13 cellular contexts compared by ENCODE assay signal in genomic region chr12:113325938-113326337, GRCh38. TPM values are rescaled to one million over a fixed set of nuclear protein-coding genes. Genes with fewer than 3 reads are reported as not detected.
DNase-seq lines count a peak whose midpoint lies in the region; ATAC-seq, FAIRE-seq and TF ChIP-seq lines count a peak whose summit lies in the region.
"Had no signal": no experiment of that assay in that cellular context is flagged by ENCODE, and none has a peak within 500 bp of the region (broad histone marks: within the 10 kb centered on the region; RNA-seq: fewer than 3 reads in every experiment).

No MANE protein-coding gene starts in this region.

- H3K27me3 ChIP-seq in SK-N-SH (ENCODE audit: insufficient read depth) (no peaks in the 10 kb centered on the region), pancreas (no peaks in the 10 kb centered on the region), osteoblast (ENCODE audit: insufficient read depth, low read length) (no peaks in the 10 kb centered on the region)

- no peak for TF ChIP-seq CTCF in SK-N-SH (IDR thresholded peaks at IDR 0.05)
- no peak for TF ChIP-seq CTCF in pancreas (IDR thresholded peaks at IDR 0.05)
- TF ChIP-seq CTCF in osteoblast (IDR thresholded peaks at IDR 0.05; ENCODE audit: extremely low read depth, low read depth, low read length) = no peak

- H4K20me1 ChIP-seq in SK-N-SH (ENCODE audit: insufficient read depth) (no peaks in the 10 kb centered on the region), osteoblast (ENCODE audit: insufficient read depth, low read length) (no peaks in the 10 kb centered on the region)

- CTCF ChIA-PET in SK-N-SH (lab: Yijun Ruan, JAX) = no interaction called here

- FAIRE-seq in pancreas (lab: Jason Lieb, UNC) (no peak), GM12892 (lab: Jason Lieb, UNC) (no peak), HTR-8/SVneo (lab: Jason Lieb, UNC) (no peak)

- WGBS in SK-N-SH (ENCODE audit: low lambda C conversion rate) = 39% methylated on average over 3 of the region's 3 CpGs
- 22 to 28% methylated on average over 3 of the region's 3 CpGs for WGBS in pancreas, 2 donors

- no peak overlapping the region for H3K9ac ChIP-seq in SK-N-SH

- peaks cover 0 to 5% of the 10 kb centered on the region in 2 experiments for H3K36me3 ChIP-seq in SK-N-SH (replicated peaks in 1 of 2; ENCODE audit: control insufficient read depth in 1 of 2, insufficient read depth in 2 of 2, low read length in 1 of 2)
- H3K36me3 ChIP-seq in pancreas = peaks cover 0 to 6% (median 0%) of the 10 kb centered on the region in 3 donors
- H3K36me3 ChIP-seq in osteoblast (ENCODE audit: insufficient read depth, low read length) = peaks cover 3% of the 10 kb centered on the region
- H3K36me3 ChIP-seq: WERI-Rb-1 had no signal

- no peak for TF ChIP-seq EP300 in SK-N-SH (IDR thresholded peaks at IDR 0.05; ENCODE audit: borderline replicate concordance in 1 of 2, low read depth in 1 of 2, low read length in 1 of 2)

- H3K4me3 ChIP-seq in SK-N-SH (ENCODE audit: low read depth in 2 of 2, low read length in 1 of 2) = no peak overlapping the region
- H3K4me3 ChIP-seq in pancreas = no peak overlapping the region
- H3K4me3 ChIP-seq in osteoblast (ENCODE audit: insufficient read depth, low read length) = no peak overlapping the region

- no peak overlapping the region for H3K27ac ChIP-seq in SK-N-SH (ENCODE audit: low read depth in 2 of 2, low read length in 1 of 2)
- no peak overlapping the region for H3K27ac ChIP-seq in pancreas
- no peak overlapping the region for H3K27ac ChIP-seq in osteoblast (ENCODE audit: low read depth, low read length)
- H3K27ac ChIP-seq: WERI-Rb-1 had no signal

- H3K79me2 ChIP-seq in SK-N-SH (ENCODE audit: insufficient read depth) = no peaks in the 10 kb centered on the region
- H3K79me2 ChIP-seq in osteoblast (ENCODE audit: insufficient read depth, low read length) = no peaks in the 10 kb centered on the region

- no peaks in the 10 kb centered on the region for H3K9me2 ChIP-seq in SK-N-SH

- H3K4me1 ChIP-seq in SK-N-SH (ENCODE audit: control insufficient read depth in 1 of 2, insufficient read depth in 2 of 2, low read depth in 1 of 2, low read length in 1 of 2) (no peaks in the 10 kb centered on the region; a peak in 1 of 4 replicates), pancreas (peaks cover 0 to 3% (median 0%) of the 10 kb centered on the region in 3 donors), osteoblast (ENCODE audit: insufficient read depth, low read length) (peaks cover 7% of the 10 kb centered on the region)

- DNase-seq in AG20443 (ENCODE audit: low spot score) (peak; percentile 65), SK-N-SH (no peak), fibroblast of the conjunctiva (ENCODE audit: low read depth) (peak; percentile 85), pancreas (peak in 2 of 6 donors; percentile 42 to 49), GM12892 (ENCODE audit: insufficient read length) (no peak), osteoblast (ENCODE audit: insufficient read length, low spot score, missing footprints) (no peak), germinal center (ENCODE audit: low spot score) (no peak), HTR-8/SVneo (ENCODE audit: insufficient read length, low spot score) (no peak)
- DNase-seq: amniotic stem cell; C1 segment of cervical spinal cord; stimulated activated CD4-positive, alpha-beta T cell treated with anti-CD3 and anti-CD28 coated beads, Interleukin-2, amount 100 ng/mL, for 48 hours; WERI-Rb-1 had no signal

- H3K9me3 ChIP-seq in SK-N-SH (no peaks in the 10 kb centered on the region), pancreas (no peaks in the 10 kb centered on the region), osteoblast (ENCODE audit: low read depth, low read length) (no peaks in the 10 kb centered on the region)

- H3K4me2 ChIP-seq in SK-N-SH (no peak overlapping the region), osteoblast (ENCODE audit: insufficient read depth, low read length) (no peak overlapping the region)

- H3F3A ChIP-seq in SK-N-SH (replicated peaks; ENCODE audit: insufficient read depth) = no peaks in the 10 kb centered on the region

- peak in 3 of 4 donors; percentile 49 to 62 (median 52) for ATAC-seq in pancreas
- ATAC-seq: stimulated activated effector memory CD8-positive, alpha-beta T cell treated with anti-CD3 and anti-CD28 coated beads, Interleukin-12 subunit alpha, Interleukin-12 subunit beta, amount 100 ng/mL, for 72 hours had no signal

- POLR2A ChIA-PET in SK-N-SH (lab: Yijun Ruan, JAX) = no interaction called here

- no peak for TF ChIP-seq RAD21 in SK-N-SH (IDR thresholded peaks at IDR 0.05; ENCODE audit: low read length)

- TF ChIP-seq POLR2A in GM12892 (IDR thresholded peaks at IDR 0.05; ENCODE audit: low read depth, low read length) = no peak

- intact Hi-C loops in pancreas (cut with DNase I) = no loop called here

- H2AFZ ChIP-seq in SK-N-SH (ENCODE audit: low read depth) (no peak overlapping the region), osteoblast (ENCODE audit: low read length) (no peak overlapping the region)

TF ChIP-seq in SK-N-SH, 30 proteins besides CTCF, POLR2A, EP300 and RAD21 (continues in another document):
- TF ChIP-seq YY1 (IDR thresholded peaks at IDR 0.05; ENCODE audit: low read depth) (no peak), GABPA (IDR thresholded peaks at IDR 0.05; ENCODE audit: low read depth) (no peak), IRF3 (IDR thresholded peaks at IDR 0.05; ENCODE audit: low read depth, low read length) (no peak), PBX3 (IDR thresholded peaks at IDR 0.05) (peak; percentile 48), EZH2phosphoT487 (IDR thresholded peaks at IDR 0.05; ENCODE audit: borderline replicate concordance, low read depth) (no peak), USF2 (IDR thresholded peaks at IDR 0.05; ENCODE audit: borderline replicate concordance, low read depth, low read length) (no peak), MAX (IDR thresholded peaks at IDR 0.05; ENCODE audit: low read depth) (no peak), TCF12 (IDR thresholded peaks at IDR 0.05) (peak; percentile 64), TEAD4 (IDR thresholded peaks at IDR 0.05; ENCODE audit: borderline replicate concordance, insufficient read depth) (no peak), RCOR1 (IDR thresholded peaks at IDR 0.05; ENCODE audit: low read length) (no peak), NFIC (IDR thresholded peaks at IDR 0.05; ENCODE audit: borderline replicate concordance) (peak; percentile 31; the same call in 1 of the 2 replicates), RFX5 (IDR thresholded peaks at IDR 0.05; ENCODE audit: low read length) (no peak)

RNA-seq across cellular contexts. Expression of gene SLC8B1, which starts 9.0 kb away (rescaled TPM):
- polyA plus RNA-seq in SK-N-SH (2012; rRNA removed) = 12.0 and 12.9 TPM in 2 replicates
- 6.1 and 6.3 TPM in 2 replicates for polyA plus RNA-seq in SK-N-SH (2012; cell fraction: cytosol; rRNA removed)
- 45.4 and 66.1 TPM in 2 replicates for polyA plus RNA-seq in SK-N-SH (2012; cell fraction: nucleus; rRNA removed)
- total RNA-seq in pancreas = 10 to 100 TPM; 13.0 to 26.8 (median 17.2) TPM
- polyA plus RNA-seq in pancreas = 10 to 100 TPM; 25.9 to 39.1 TPM
- polyA plus RNA-seq in GM12892 (2012; ENCODE audit: missing spikeins) = 4.2 TPM
- total RNA-seq in osteoblast = 16.5 and 19.5 TPM in 2 replicates

RNA-seq across cellular contexts. Expression of gene PLBD2, which starts 32.4 kb away (rescaled TPM):
- polyA plus RNA-seq in SK-N-SH (2012; rRNA removed) (12.1 and 15.2 TPM in 2 replicates), pancreas (10 to 100 TPM; 11.4 to 11.6 TPM)
- polyA plus RNA-seq in SK-N-SH (2012; cell fraction: cytosol; rRNA removed) = 12.0 and 14.6 TPM in 2 replicates
- polyA plus RNA-seq in SK-N-SH (2012; cell fraction: nucleus; rRNA removed) = 17.4 and 19.8 TPM in 2 replicates
- total RNA-seq in pancreas (10 to 100 TPM; 13.9 to 29.3 (median 17.5) TPM), osteoblast (64.8 and 69.1 TPM in 2 replicates)
- polyA plus RNA-seq in GM12892 (2012; ENCODE audit: missing spikeins) = 5.5 TPM

Comparison
In these comparisons a context has a peak if more than half of its experiments do, and no peak if none do; other contexts are left out.
1. DNase-seq: peak in AG20443 (single experiment) and fibroblast of the conjunctiva (single experiment); none in SK-N-SH (single experiment), GM12892 (single experiment), osteoblast (single experiment), germinal center (single experiment) and HTR-8/SVneo (single experiment).